Comparison of ENCODE assay signal across 8 cellular contexts in genomic region chr17:28925912-28926365, GRCh38. TPM values are rescaled to one million over a fixed set of nuclear protein-coding genes. Genes with fewer than 3 reads are reported as not detected.
A peak's percentile ranks its signal among the peaks of the same experiment; 100 is the strongest.
DNase-seq lines count a peak whose midpoint lies in the region; ATAC-seq and TF ChIP-seq lines count a peak whose summit lies in the region.

No MANE protein-coding gene starts in this region.

- no peaks in the 10 kb centered on the region for H3F3A ChIP-seq in Loucy (ENCODE audit: low read depth)

- H3K9me2 ChIP-seq in Loucy (replicated peaks; ENCODE audit: low read depth, low read length), result no peaks in the 10 kb centered on the region

- TF ChIP-seq CTCF in DND-41 (IDR thresholded peaks at IDR 0.05; ENCODE audit: borderline replicate concordance, extremely low read depth, low read length, poor library complexity, severe bottlenecking) (no peak), Loucy (conservative IDR thresholded peaks at IDR 0.05; ENCODE audit: low read length) (no peak), fibroblast of the aortic adventitia (IDR thresholded peaks at IDR 0.05; ENCODE audit: insufficient read depth, low read length) (no peak)

- DNase-seq in DND-41 (peak; percentile 18), fibroblast of the aortic adventitia (ENCODE audit: low read depth) (peak; percentile 74), putamen (ENCODE audit: low spot score) (no peak), ureter (ENCODE audit: low spot score) (no peak), NCI-H524 (lab: John Stamatoyannopoulos, UW) (no peak)
- peak; percentile 17 to 19 for DNase-seq in activated CD4-positive, alpha-beta T cell treated with anti-CD3 and anti-CD28 coated beads, Interleukin-2, amount 50 U/mL, for 4 hours
- DNase-seq in stimulated activated naive CD4-positive, alpha-beta T cell treated with Interleukin-2 at 50 U/mL for 16 hours (lab: John Stamatoyannopoulos, UW), result peak; percentile 14

- H3K27me3 ChIP-seq in DND-41 (ENCODE audit: insufficient read depth, low read length, poor library complexity) (no peaks in the 10 kb centered on the region), Loucy (ENCODE audit: insufficient read depth, low read length, poor library complexity, severe bottlenecking) (no peaks in the 10 kb centered on the region)

- H3K36me3 ChIP-seq in DND-41 (ENCODE audit: insufficient read depth, low read length) (peaks cover 73% of the 10 kb centered on the region), Loucy (ENCODE audit: insufficient read depth, low read length) (peaks cover 59% of the 10 kb centered on the region)

- H3K79me2 ChIP-seq in DND-41 (ENCODE audit: insufficient read depth, low read length) (peaks cover 76% of the 10 kb centered on the region), Loucy (ENCODE audit: insufficient read depth, low read length) (peaks cover 79% of the 10 kb centered on the region)

- peak; percentile 79 for ATAC-seq in DND-41 (ENCODE audit: insufficient read depth, low read depth)

- H3K4me1 ChIP-seq in DND-41 (ENCODE audit: insufficient read depth, low read length) (peaks cover 27% of the 10 kb centered on the region), Loucy (ENCODE audit: insufficient read depth, low read length, poor library complexity, severe bottlenecking) (peaks cover 27% of the 10 kb centered on the region)

- H3K27ac ChIP-seq in DND-41 (ENCODE audit: low read length), result peak overlapping the region; percentile 44; the same call in 1 of the 2 replicates

- H3K4me3 ChIP-seq in DND-41 (ENCODE audit: low read depth in 1 of 2, low read length in 2 of 2) (no peak overlapping the region), Loucy (ENCODE audit: low read length, poor library complexity, severe bottlenecking) (peak overlapping the region; percentile 36), fibroblast of the aortic adventitia (ENCODE audit: low read depth, low read length) (no peak overlapping the region)

- H3K4me2 ChIP-seq in DND-41 (ENCODE audit: insufficient read depth, low read length) (no peak overlapping the region), Loucy (ENCODE audit: low read depth, low read length, poor library complexity, severe bottlenecking) (peak overlapping the region; percentile 68)

- H4K20me1 ChIP-seq in DND-41 (ENCODE audit: insufficient read depth, low read length) (peaks cover 63% of the 10 kb centered on the region), Loucy (ENCODE audit: insufficient read depth, low read length, poor library complexity, severe bottlenecking) (peaks cover 58% of the 10 kb centered on the region)

- H3K9ac ChIP-seq in DND-41 (ENCODE audit: low read depth, low read length), result no peak overlapping the region
- H3K9ac ChIP-seq in Loucy (ENCODE audit: low read depth, low read length, poor library complexity, severe bottlenecking), result peak overlapping the region; percentile 17

- no peak overlapping the region for H2AFZ ChIP-seq in DND-41 (ENCODE audit: low read depth, low read length)
- H2AFZ ChIP-seq in Loucy (ENCODE audit: low read length), result no peak overlapping the region

- H3K9me3 ChIP-seq in DND-41 (ENCODE audit: insufficient read depth, low read length, severe bottlenecking) (no peaks in the 10 kb centered on the region), Loucy (ENCODE audit: insufficient read depth, low read depth, low read length) (no peaks in the 10 kb centered on the region)

RNA-seq across cellular contexts. Expression of gene DHRS13, which starts 23.1 kb away (rescaled TPM):
- 5.6 and 8.3 TPM in 2 replicates for total RNA-seq in fibroblast of the aortic adventitia (ENCODE audit: low replicate concordance)
- 27.3 TPM for total RNA-seq in ureter

RNA-seq across cellular contexts. Expression of gene PHF12, which starts 25.4 kb away (rescaled TPM):
- total RNA-seq in fibroblast of the aortic adventitia (ENCODE audit: low replicate concordance) (25.7 and 58.1 TPM in 2 replicates), ureter (69.4 TPM)

RNA-seq across cellular contexts. Expression of gene FLOT2, which starts 28.4 kb away (rescaled TPM):
- total RNA-seq in fibroblast of the aortic adventitia (ENCODE audit: low replicate concordance) (13.0 and 39.9 TPM in 2 replicates), ureter (255 TPM)

Comparison
In these comparisons a context has a peak if more than half of its experiments do, and no peak if none do; other contexts are left out.
1. DNase-seq: peak in DND-41 (single experiment), activated CD4-positive, alpha-beta T cell treated with anti-CD3 and anti-CD28 coated beads, Interleukin-2, amount 50 U/mL, for 4 hours (2 of 2), fibroblast of the aortic adventitia (single experiment) and stimulated activated naive CD4-positive, alpha-beta T cell treated with Interleukin-2 at 50 U/mL for 16 hours (single experiment); none in putamen (single experiment), ureter (single experiment) and NCI-H524 (0 of 2).